ENCODE assay signal across 18 cellular contexts in the genomic region with DNA sequence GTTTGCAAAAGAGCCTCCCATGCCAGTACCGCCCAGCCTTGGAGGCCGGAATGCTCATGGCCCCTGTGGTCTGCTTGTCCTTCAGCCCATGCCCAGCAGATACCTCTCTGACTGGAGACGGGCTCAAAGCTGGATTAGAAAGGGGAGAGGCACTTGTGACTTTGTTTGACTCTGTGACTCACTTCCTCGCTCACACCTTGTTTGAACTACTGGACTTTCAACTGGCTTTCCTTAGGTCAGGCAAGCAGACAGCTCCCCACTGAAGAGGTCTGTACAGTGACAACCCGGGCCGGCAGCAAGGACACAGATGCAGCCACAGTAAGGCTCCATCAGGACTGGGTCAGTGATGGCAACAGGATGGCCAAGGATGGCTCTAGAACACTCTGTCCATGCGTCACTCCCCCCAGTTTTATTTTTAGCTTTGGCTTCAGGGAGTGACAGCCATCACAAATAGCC.
DNase-seq lines count a peak whose midpoint lies in the region; ATAC-seq and TF ChIP-seq lines count a peak whose summit lies in the region.
"Had no signal": no experiment of that assay in that cellular context is flagged by ENCODE, and none has a peak within 500 bp of the region (broad histone marks: within the 10 kb centered on the region; RNA-seq: fewer than 3 reads in every experiment).

No MANE protein-coding gene starts in this region.

- no peak overlapping the region for H3K27ac ChIP-seq in HCT116 (ENCODE audit: low read depth, low read length)
- H3K27ac ChIP-seq in RWPE2 (ENCODE audit: poor library complexity, severe bottlenecking): peak overlapping the region; percentile 14
- H3K27ac ChIP-seq in foreskin keratinocyte: peak overlapping the region; percentile 33
- H3K27ac ChIP-seq in psoas muscle: no peak overlapping the region
- H3K27ac ChIP-seq: adrenal gland had no signal

- peak; percentile 21 for DNase-seq in HCT116 (ENCODE audit: low read depth, low spot score)
- peak; percentile 56 for DNase-seq in RWPE2 (ENCODE audit: low spot score)
- DNase-seq in foreskin keratinocyte: no peak
- DNase-seq in psoas muscle: no peak
- no peak for DNase-seq in activated CD4-positive, CD25-positive, alpha-beta regulatory T cell (lab: John Stamatoyannopoulos, UW)
- no peak for DNase-seq in EL
- no peak for DNase-seq in GF-D8 (lab: John Stamatoyannopoulos, UW)
- DNase-seq: activated gamma-delta T cell treated with Interleukin-2 at 50 U/mL for 16 hours; effector CD8-positive, alpha-beta T cell; H7; hippocampal formation; NCI-H187; posterior cingulate gyrus; SHP77 treated with DMSO at 0.1 percent for 48 hours; stimulated activated CD4-positive, alpha-beta T cell treated with anti-CD3 and anti-CD28 coated beads, Interleukin-4, amount 100 ng/mL, for 4 hours; T-helper 1 cell had no signal

- H4K20me1 ChIP-seq in HCT116 (ENCODE audit: insufficient read depth): no peaks in the 10 kb centered on the region

- TF ChIP-seq RAD21 in HCT116 (IDR thresholded peaks at IDR 0.05; ENCODE audit: low read depth): no peak

- no TSS peak for BruUV-seq in HCT116 (replicated peaks; lab: Mats Ljungman, UMichigan)

- peak overlapping the region; percentile 69 for H3K4me2 ChIP-seq in HCT116 (ENCODE audit: low read length)

- RAD21 ChIA-PET in HCT116 (lab: Charles Lee; ENCODE audit: low non-redundant PET in 1 of 2, low total read pairs in 2 of 2, uncharacterized antibody in 2 of 2, unreplicated experiment in 2 of 2): no interaction called here

- H3K9ac ChIP-seq in HCT116 (ENCODE audit: low read length): no peak overlapping the region

- no peaks in the 10 kb centered on the region for H3K79me2 ChIP-seq in HCT116 (ENCODE audit: insufficient read depth, low read length)

- TF ChIP-seq POLR2A in HCT116 (IDR thresholded peaks at IDR 0.05; ENCODE audit: borderline replicate concordance, extremely low read depth, insufficient read depth, insufficient read length): no peak

- CTCF ChIA-PET in HCT116 (lab: Charles Lee): no interaction called here

- H3K9me3 ChIP-seq in HCT116 (ENCODE audit: control insufficient read depth in 1 of 2, insufficient read depth in 1 of 2, low read depth in 1 of 2, low read length in 2 of 2) (no peaks in the 10 kb centered on the region), RWPE2 (ENCODE audit: severe bottlenecking) (peaks cover 5% of the 10 kb centered on the region), psoas muscle (no peaks in the 10 kb centered on the region)
- H3K9me3 ChIP-seq: adrenal gland had no signal

- peaks cover 3 to 22% of the 10 kb centered on the region in 2 experiments; a peak in 3 of 4 replicates for H3K4me1 ChIP-seq in HCT116 (ENCODE audit: control insufficient read depth in 1 of 2, insufficient read depth in 2 of 2, low read length in 2 of 2)
- H3K4me1 ChIP-seq in RWPE2 (ENCODE audit: insufficient read depth, poor library complexity, severe bottlenecking): peaks cover 32% of the 10 kb centered on the region
- peaks cover 16% of the 10 kb centered on the region for H3K4me1 ChIP-seq in foreskin keratinocyte
- H3K4me1 ChIP-seq in psoas muscle: no peaks in the 10 kb centered on the region
- H3K4me1 ChIP-seq: adrenal gland had no signal

- POLR2A ChIA-PET in HCT116 (lab: Charles Lee): no interaction called here

- peak; percentile 70 for ATAC-seq in HCT116
- peak; percentile 71 for ATAC-seq in RWPE2 (ENCODE audit: low read depth)
- ATAC-seq in foreskin keratinocyte: no peak
- ATAC-seq in psoas muscle: peak in 3 of 4 donors; percentile 40 to 58 (median 48)
- no peak for ATAC-seq in HG02642 (IDR thresholded peaks at IDR 0.05; ENCODE audit: poor library complexity, unreplicated experiment)

- H3K27me3 ChIP-seq in HCT116 (ENCODE audit: insufficient read depth, low read length) (no peaks in the 10 kb centered on the region), RWPE2 (ENCODE audit: insufficient read depth, poor library complexity, severe bottlenecking) (no peaks in the 10 kb centered on the region), foreskin keratinocyte (no peaks in the 10 kb centered on the region), psoas muscle (ENCODE audit: insufficient read depth in 3 of 3, low read length in 2 of 3) (no peaks in the 10 kb centered on the region)
- H3K27me3 ChIP-seq: adrenal gland had no signal

- no peaks in the 10 kb centered on the region for H3K9me2 ChIP-seq in HCT116 (ENCODE audit: insufficient read depth)

- H2AFZ ChIP-seq in HCT116 (ENCODE audit: low read depth, low read length, poor library complexity, severe bottlenecking): no peak overlapping the region

- no peaks in the 10 kb centered on the region for H3K36me3 ChIP-seq in HCT116 (ENCODE audit: control insufficient read depth in 1 of 2, insufficient read depth in 2 of 2, low read length in 2 of 2)
- no peaks in the 10 kb centered on the region for H3K36me3 ChIP-seq in RWPE2 (ENCODE audit: low read depth)
- H3K36me3 ChIP-seq in psoas muscle (ENCODE audit: insufficient read depth in 1 of 2, low read depth in 1 of 2): no peaks in the 10 kb centered on the region
- H3K36me3 ChIP-seq: adrenal gland had no signal

- 0 out of 4 replicates have a peak overlapping the region, but pooled peaks of 1 of the 2 experiments have one; percentile 8 for H3K4me3 ChIP-seq in HCT116 (replicated peaks in 1 of 2; ENCODE audit: low read depth in 1 of 2, low read length in 2 of 2)
- no peak overlapping the region for H3K4me3 ChIP-seq in RWPE2 (ENCODE audit: severe bottlenecking)
- no peak overlapping the region for H3K4me3 ChIP-seq in psoas muscle
- H3K4me3 ChIP-seq: adrenal gland had no signal

- intact Hi-C loops in HCT116 (cut with micrococcal nuclease): no loop called here
- intact Hi-C loops in psoas muscle (cut with DNase I): no loop called here

- WGBS in psoas muscle, 3 donors: 79 to 90% (median 84%) methylated on average over 7 of the region's 7 CpGs

- no peak for TF ChIP-seq CTCF in HCT116 (IDR thresholded peaks at IDR 0.05 in 2 of 3, conservative IDR thresholded peaks at IDR 0.05 in 1 of 3; ENCODE audit: borderline replicate concordance in 1 of 3, insufficient read depth in 1 of 3, low read depth in 2 of 3, low read length in 2 of 3)
- TF ChIP-seq CTCF in RWPE2 (IDR thresholded peaks at IDR 0.05; ENCODE audit: poor library complexity, severe bottlenecking): no peak
- no peak for TF ChIP-seq CTCF in foreskin keratinocyte (conservative IDR thresholded peaks at IDR 0.05)
- TF ChIP-seq CTCF in psoas muscle (IDR thresholded peaks at IDR 0.05): no peak

TF ChIP-seq in HCT116, 20 proteins besides CTCF, POLR2A, EP300 and RAD21:
- TF ChIP-seq SP1 (IDR thresholded peaks at IDR 0.05; ENCODE audit: low read depth) (peak; percentile 49; the same call in 1 of the 2 replicates), POLR2AphosphoS5 (IDR thresholded peaks at IDR 0.05; ENCODE audit: low read depth, low read length) (no peak; the same call in 1 of the 2 replicates), ZNF274 (IDR thresholded peaks at IDR 0.05; ENCODE audit: low read depth, low read length) (no peak), EZH2phosphoT487 (IDR thresholded peaks at IDR 0.05; ENCODE audit: borderline replicate concordance) (no peak), JUND (IDR thresholded peaks at IDR 0.05) (peak; percentile 45), EZH2 (IDR thresholded peaks at IDR 0.05) (no peak), CBX3 (IDR thresholded peaks at IDR 0.05; ENCODE audit: low read depth) (peak; percentile 65), FOSL1 (IDR thresholded peaks at IDR 0.05; ENCODE audit: low read depth) (peak; percentile 51; the same call in 1 of the 2 replicates), TCF7L2 (IDR thresholded peaks at IDR 0.05; ENCODE audit: borderline replicate concordance, extremely low read depth, insufficient read depth, insufficient read length) (no peak)
- TF ChIP-seq, protein P1, sequence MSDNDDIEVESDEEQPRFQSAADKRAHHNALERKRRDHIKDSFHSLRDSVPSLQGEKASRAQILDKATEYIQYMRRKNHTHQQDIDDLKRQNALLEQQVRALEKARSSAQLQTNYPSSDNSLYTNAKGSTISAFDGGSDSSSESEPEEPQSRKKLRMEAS (IDR thresholded peaks at IDR 0.05): peak; percentile 27; the same call in 1 of the 2 replicates

Comparison
In these comparisons a context has a peak if more than half of its experiments do, and no peak if none do; other contexts are left out.
1. ATAC-seq: peak in HCT116 (single experiment), RWPE2 (single experiment) and psoas muscle (3 of 4); none in foreskin keratinocyte (single experiment) and HG02642 (single experiment).
2. DNase-seq: peak in HCT116 (single experiment) and RWPE2 (single experiment); none in foreskin keratinocyte (0 of 2), psoas muscle (0 of 2), activated CD4-positive, CD25-positive, alpha-beta regulatory T cell (0 of 4), EL (single experiment) and GF-D8 (single experiment).
3. H3K27ac ChIP-seq: peak in RWPE2 (single experiment) and foreskin keratinocyte (single experiment); none in HCT116 (single experiment) and psoas muscle (single experiment).